Comparison of ENCODE assay signal across 28 cellular contexts in the genomic region with DNA sequence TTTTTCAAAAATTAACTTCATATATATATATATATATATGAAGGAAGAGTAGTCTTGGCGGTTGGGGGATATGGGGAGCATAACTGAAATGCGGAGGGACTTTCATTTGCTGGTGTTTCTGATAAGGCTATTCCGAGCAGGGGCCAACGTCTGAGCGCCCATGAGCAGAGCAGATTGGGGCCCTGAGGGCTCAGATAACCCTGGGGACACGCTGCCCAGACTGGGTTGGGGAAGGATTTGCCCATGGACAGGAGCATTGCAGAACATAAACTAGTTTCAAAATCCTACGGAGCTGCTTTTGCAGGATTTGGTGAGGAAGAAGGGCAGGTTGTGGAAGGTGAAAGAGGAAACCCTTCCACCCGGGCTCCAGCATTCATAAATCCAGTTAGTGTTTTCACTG.
"Had no signal": no experiment of that assay in that cellular context is flagged by ENCODE, and none has a peak within 500 bp of the region (broad histone marks: within the 10 kb centered on the region; RNA-seq: fewer than 3 reads in every experiment).

No MANE protein-coding gene starts in this region.

- H3K4me3 ChIP-seq: adrenal gland, SJSA1 had no signal

- H3K4me1 ChIP-seq: adrenal gland, SJSA1 had no signal

- ATAC-seq: activated CD8-positive, alpha-beta T cell treated with anti-CD3 and anti-CD28 coated beads, Interleukin-2, amount 10 ng/mL, durations not matched to agents 7 days and 5 days; Panc1; T-helper 17 cell; WTC11 had no signal

- FAIRE-seq: TTC549 had no signal

- H3K9me3 ChIP-seq: adrenal gland had no signal

- H3K27me3 ChIP-seq: adrenal gland, SJSA1 had no signal

- H3K27ac ChIP-seq: adrenal gland, SJSA1 had no signal

- H3K36me3 ChIP-seq: adrenal gland, SJSA1 had no signal

- DNase-seq: activated CD4-positive, alpha-beta T cell treated with anti-CD3 and anti-CD28 coated beads for 48 hours; activated CD4-positive, alpha-beta T cell treated with anti-CD3 and anti-CD28 coated beads, Interleukin-2, amount 50 U/mL, for 4 hours; activated CD4-positive, CD25-positive, alpha-beta regulatory T cell treated with anti-CD3 and anti-CD28 coated beads, Interleukin-2, amount 50 U/mL, for 72 hours; activated CD8-positive, alpha-beta memory T cell treated with anti-CD3 and anti-CD28 coated beads, Interleukin-2, amount 50 U/mL, for 48 hours; activated CD8-positive, alpha-beta T cell treated with anti-CD3 and anti-CD28 coated beads, Interleukin-2, amount 10 ng/mL, durations not matched to agents 7 days and 5 days; activated naive CD4-positive, alpha-beta T cell treated with anti-CD3 and anti-CD28 coated beads, Interleukin-2, amount 50 U/mL, for 16 hours; activated naive CD8-positive, alpha-beta T cell treated with anti-CD3 and anti-CD28 coated beads, Interleukin-2, amount 10 ng/mL, durations not matched to agents 7 days and 5 days; activated T-cell treated with anti-CD3 and anti-CD28 coated beads, Interleukin-2, amount 50 U/mL, for 1 hour; adrenal gland; anterior cingulate cortex; cerebellar nuclear complex; Karpas-422; MM.1S; NCI-H1105; NCI-H1436; NCI-H1694 treated with DMSO at 0.1 percent for 48 hours; NCI-H2081; NCI-H446 treated with DMSO at 0.1 percent for 48 hours; NCI-H524 treated with DMSO at 0.1 percent for 48 hours; NCI-H82; RPMI8226; SHP77; T-helper 17 cell; T-helper 9 cell had no signal
